Comparison of ENCODE assay signal across 21 cellular contexts in genomic region chr1:8567146-8567545, GRCh38.
DNase-seq lines count a peak whose midpoint lies in the region; ATAC-seq, FAIRE-seq and TF ChIP-seq lines count a peak whose summit lies in the region.
"Had no signal": no experiment of that assay in that cellular context is flagged by ENCODE, and none has a peak within 500 bp of the region (broad histone marks: within the 10 kb centered on the region; RNA-seq: fewer than 3 reads in every experiment).

No MANE protein-coding gene starts in this region.

- intact Hi-C loops in HepG2 (cut with micrococcal nuclease; ENCODE audit: unreplicated experiment) (no loop called here), right lobe of liver (cut with DNase I) (loop anchor here in 1 of 2 donors (10.0 kb wide), 1 partner anchor 158 kb away; no protein-coding TSS in a partner anchor), Caco-2 (cut with micrococcal nuclease; ENCODE audit: unreplicated experiment) (no loop called here)

- H3K4me1 Mint-ChIP-seq in WTC11 = peaks cover 36% of the 10 kb centered on the region
- peaks cover 37% of the 10 kb centered on the region for H3K4me1 Mint-ChIP-seq in Caco-2 (ENCODE audit: low read depth, unreplicated experiment)

- DNase-seq in HepG2 (ENCODE audit: low spot score) (peak; percentile 22), right lobe of liver (no peak), WTC11 (ENCODE audit: low spot score) (no peak), fibroblast of villous mesenchyme (ENCODE audit: low read depth) (peak; percentile 72), NCI-H226 (no peak), foreskin keratinocyte (no peak), kidney tubule cell (ENCODE audit: low spot score) (no peak), Caco-2 (no peak)
- DNase-seq: activated CD4-positive, alpha-beta T cell treated with anti-CD3 and anti-CD28 coated beads, Interleukin-2, amount 50 U/mL, for 4 hours; activated naive CD4-positive, alpha-beta T cell treated with Interleukin-2 at 50 U/mL for 16 hours; CD4-positive, alpha-beta T cell; DMS79; H7; left colon; NCI-H2081; NCI-H524 had no signal

- POLR2A ChIA-PET in HepG2 (lab: Yijun Ruan, JAX) = interaction anchor here (0.6 kb wide), 1 partner anchor 199 kb away, joined by 4 read pairs; no protein-coding TSS in a partner anchor
- POLR2A ChIA-PET in WTC11 (lab: Charles Lee) = no interaction called here
- POLR2A ChIA-PET in Caco-2 (lab: Charles Lee) = no interaction called here

- H3K27ac Mint-ChIP-seq in WTC11 = peak overlapping the region; percentile 43; the same call in 1 of the 2 replicates
- H3K27ac Mint-ChIP-seq in Caco-2 (ENCODE audit: unreplicated experiment) = no peak overlapping the region
- H3K27ac Mint-ChIP-seq: CD4-positive, alpha-beta T cell had no signal

- TF ChIP-seq POLR2A in HepG2 (IDR thresholded peaks at IDR 0.05; ENCODE audit: insufficient read depth in 1 of 2, low read depth in 2 of 2, low read length in 2 of 2) (no peak), right lobe of liver (IDR thresholded peaks at IDR 0.05) (no peak)

- H3K4me3 Mint-ChIP-seq in WTC11 = no peak overlapping the region
- H3K4me3 Mint-ChIP-seq in Caco-2 (ENCODE audit: unreplicated experiment) = no peak overlapping the region
- H3K4me3 Mint-ChIP-seq: CD4-positive, alpha-beta T cell had no signal

- no peaks in the 10 kb centered on the region for H3K27me3 ChIP-seq in HepG2 (ENCODE audit: control insufficient read depth in 1 of 2, insufficient read depth in 2 of 2, low read length in 2 of 2)
- H3K27me3 ChIP-seq in right lobe of liver = no peaks in the 10 kb centered on the region
- no peaks in the 10 kb centered on the region for H3K27me3 ChIP-seq in foreskin keratinocyte
- H3K27me3 ChIP-seq in Caco-2 (replicated peaks; ENCODE audit: control insufficient read depth, insufficient read depth, low read length) = no peaks in the 10 kb centered on the region
- H3K27me3 ChIP-seq: vagina had no signal

- no peak for FAIRE-seq in HepG2 (lab: Jason Lieb, UNC)
- FAIRE-seq: astrocyte, frontal cortex had no signal

- 94% methylated on average over 1 of the region's 1 CpG for WGBS in HepG2 (ENCODE audit: low lambda C conversion rate)
- WGBS in right lobe of liver (ENCODE audit: insufficient coverage, low coverage, low lambda C conversion rate, missing lambda C conversion rate) = 75% methylated on average over 1 of the region's 1 CpG

- H3K27ac ChIP-seq in HepG2 (ENCODE audit: extremely low read length, insufficient read depth, low read length) (peak overlapping the region; percentile 25), right lobe of liver (no peak overlapping the region), foreskin keratinocyte (no peak overlapping the region)
- H3K27ac ChIP-seq: KMS-11, RWPE1, vagina had no signal

- ATAC-seq in HepG2 (no peak), right lobe of liver (no peak), WTC11 (no peak), foreskin keratinocyte (no peak)
- ATAC-seq: left colon had no signal

- peaks cover 0 to 4% of the 10 kb centered on the region in 2 experiments; a peak in 3 of 5 replicates for H3K36me3 ChIP-seq in HepG2 (replicated peaks in 1 of 2; ENCODE audit: control insufficient read depth in 1 of 2, insufficient read depth in 2 of 2, low read length in 2 of 2)
- H3K36me3 ChIP-seq in right lobe of liver = no peaks in the 10 kb centered on the region
- H3K36me3 ChIP-seq in Caco-2 (ENCODE audit: control insufficient read depth, insufficient read depth, low read length) = no peaks in the 10 kb centered on the region
- H3K36me3 ChIP-seq: vagina had no signal

- no peaks in the 10 kb centered on the region for H3K36me3 Mint-ChIP-seq in WTC11
- H3K36me3 Mint-ChIP-seq in Caco-2 (ENCODE audit: insufficient read depth, unreplicated experiment) = no peaks in the 10 kb centered on the region

- no peak for TF ChIP-seq RAD21 in HepG2 (CRISPR knock-in tag; IDR thresholded peaks at IDR 0.05)

- no peak overlapping the region for H3K4me2 ChIP-seq in HepG2 (ENCODE audit: low read depth, low read length)
- H3K4me2 ChIP-seq: KMS-11 had no signal

- BruUV-seq in HepG2 (replicated peaks; lab: Mats Ljungman, UMichigan) (no TSS peak), Caco-2 (replicated peaks; lab: Mats Ljungman, UMichigan) (no TSS peak)

- H3K9me3 Mint-ChIP-seq in WTC11 = no peaks in the 10 kb centered on the region
- no peaks in the 10 kb centered on the region for H3K9me3 Mint-ChIP-seq in Caco-2 (ENCODE audit: unreplicated experiment)
- H3K9me3 Mint-ChIP-seq: CD4-positive, alpha-beta T cell had no signal

- TF ChIP-seq EP300 in HepG2 (IDR thresholded peaks at IDR 0.05; ENCODE audit: low read depth in 2 of 2, low read length in 2 of 2) = no peak
- no peak for TF ChIP-seq EP300 in HepG2 (CRISPR knock-in tag; IDR thresholded peaks at IDR 0.05; ENCODE audit: borderline replicate concordance)

- H3K4me1 ChIP-seq in HepG2 (ENCODE audit: insufficient read depth, low read length) = peaks cover 96% of the 10 kb centered on the region
- peaks cover 0 to 38% (median 8%) of the 10 kb centered on the region in 4 donors for H3K4me1 ChIP-seq in right lobe of liver
- no peaks in the 10 kb centered on the region for H3K4me1 ChIP-seq in foreskin keratinocyte
- H3K4me1 ChIP-seq in Caco-2 = peaks cover 71% of the 10 kb centered on the region

- H3K79me2 ChIP-seq in HepG2 (ENCODE audit: insufficient read depth, low read length) = peaks cover 66% of the 10 kb centered on the region

- H3K4me3 ChIP-seq in HepG2 (replicated peaks in 1 of 3; ENCODE audit: insufficient read depth in 1 of 3, low read depth in 2 of 3, low read length in 3 of 3) (no peak overlapping the region), right lobe of liver (no peak overlapping the region), fibroblast of villous mesenchyme (ENCODE audit: low read depth, low read length) (no peak overlapping the region), Caco-2 (ENCODE audit: low read depth, low read length) (no peak overlapping the region)
- H3K4me3 ChIP-seq: vagina had no signal

- H3K9me3 ChIP-seq in HepG2 (ENCODE audit: low read length) (no peaks in the 10 kb centered on the region), right lobe of liver (no peaks in the 10 kb centered on the region), Caco-2 (no peaks in the 10 kb centered on the region)
- H3K9me3 ChIP-seq: vagina had no signal

- in situ Hi-C loops in HepG2 (cut with HindIII; ENCODE audit: extremely low pct_ligation_motif_present, low pct_unique_long_range_greater_than_20kb) = loop anchor here (10.0 to 25.0 kb wide), 2 partner anchors 98 to 270 kb away; no protein-coding TSS in a partner anchor

- H3K27me3 Mint-ChIP-seq in WTC11 (ENCODE audit: low read depth) (no peaks in the 10 kb centered on the region), Caco-2 (ENCODE audit: insufficient read depth, unreplicated experiment) (no peaks in the 10 kb centered on the region)
- H3K27me3 Mint-ChIP-seq: CD4-positive, alpha-beta T cell had no signal

- TF ChIP-seq CTCF in HepG2 (CRISPR knock-in tag; IDR thresholded peaks at IDR 0.05) = no peak
- no peak for TF ChIP-seq CTCF in right lobe of liver (IDR thresholded peaks at IDR 0.05)
- TF ChIP-seq CTCF in WTC11 (IDR thresholded peaks at IDR 0.05) = no peak
- no peak for TF ChIP-seq CTCF in fibroblast of villous mesenchyme (IDR thresholded peaks at IDR 0.05; ENCODE audit: insufficient read depth, low read depth, low read length)
- TF ChIP-seq CTCF in foreskin keratinocyte (conservative IDR thresholded peaks at IDR 0.05) = no peak
- no peak for TF ChIP-seq CTCF in Caco-2 (IDR thresholded peaks at IDR 0.05; ENCODE audit: insufficient read depth in 1 of 2, low read depth in 1 of 2, low read length in 1 of 2, severe bottlenecking in 1 of 2, unreplicated experiment in 1 of 2)

- no peak overlapping the region for H2AFZ ChIP-seq in HepG2 (ENCODE audit: low read length)

- no peak overlapping the region for H3K9ac ChIP-seq in HepG2 (ENCODE audit: insufficient read depth, low read depth, low read length)
- H3K9ac ChIP-seq: KMS-11 had no signal

- CTCF ChIA-PET in HepG2 (lab: Yijun Ruan, JAX; ENCODE audit: low intra/inter-chr PET ratio, low total read pairs) (no interaction called here), WTC11 (lab: Charles Lee) (no interaction called here), Caco-2 (lab: Charles Lee) (no interaction called here)

- H4K20me1 ChIP-seq in HepG2 (ENCODE audit: insufficient read depth, low read length) = peaks cover 15% of the 10 kb centered on the region

TF ChIP-seq in HepG2, 621 proteins besides CTCF, POLR2A, EP300 and RAD21 (continues in another document):
- 0 out of 2 replicates have a peak, but pooled peaks have one; percentile 14 for TF ChIP-seq GATAD2A (CRISPR knock-in tag; IDR thresholded peaks at IDR 0.05)
- no peak for TF ChIP-seq ZNF460 (CRISPR knock-in tag; IDR thresholded peaks at IDR 0.05; ENCODE audit: borderline replicate concordance)
- TF ChIP-seq SOX13 (IDR thresholded peaks at IDR 0.05) = no peak
- 0 out of 4 replicates have a peak, but pooled peaks of 1 of the 2 experiments have one; percentile 14 for TF ChIP-seq SOX13 (CRISPR knock-in tag; conservative IDR thresholded peaks at IDR 0.05 in 1 of 2, IDR thresholded peaks at IDR 0.05 in 1 of 2)
- no peak for TF ChIP-seq SOX6 (IDR thresholded peaks at IDR 0.05)
- 0 out of 2 replicates have a peak, but pooled peaks have one; percentile 10 for TF ChIP-seq SOX6 (CRISPR knock-in tag; IDR thresholded peaks at IDR 0.05)
- TF ChIP-seq FOXP1 (IDR thresholded peaks at IDR 0.05) = no peak
- peak; percentile 55; the same call in 1 of the 2 replicates for TF ChIP-seq FOXP1 (CRISPR knock-in tag; IDR thresholded peaks at IDR 0.05)
- TF ChIP-seq FOXA3 (CRISPR knock-in tag; IDR thresholded peaks at IDR 0.05) = peak; percentile 43; the same call in 1 of the 2 replicates
- peak; percentile 8; the same call in 1 of the 2 replicates for TF ChIP-seq SOX5 (CRISPR knock-in tag; IDR thresholded peaks at IDR 0.05; ENCODE audit: borderline replicate concordance)

TF ChIP-seq in WTC11, 78 proteins besides CTCF, POLR2A, EP300 and RAD21 (continues in another document):
- TF ChIP-seq, protein P1, sequence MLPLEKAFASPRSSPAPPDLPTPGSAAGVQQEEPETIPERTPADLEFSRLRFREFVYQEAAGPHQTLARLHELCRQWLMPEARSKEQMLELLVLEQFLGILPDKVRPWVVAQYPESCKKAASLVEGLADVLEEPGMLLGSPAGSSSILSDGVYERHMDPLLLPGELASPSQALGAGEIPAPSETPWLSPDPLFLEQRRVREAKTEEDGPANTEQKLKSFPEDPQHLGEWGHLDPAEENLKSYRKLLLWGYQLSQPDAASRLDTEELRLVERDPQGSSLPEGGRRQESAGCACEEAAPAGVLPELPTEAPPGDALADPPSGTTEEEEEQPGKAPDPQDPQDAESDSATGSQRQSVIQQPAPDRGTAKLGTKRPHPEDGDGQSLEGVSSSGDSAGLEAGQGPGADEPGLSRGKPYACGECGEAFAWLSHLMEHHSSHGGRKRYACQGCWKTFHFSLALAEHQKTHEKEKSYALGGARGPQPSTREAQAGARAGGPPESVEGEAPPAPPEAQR (CRISPR knock-in tag; IDR thresholded peaks at IDR 0.05) = no peak
- no peak for TF ChIP-seq SMAD3 (CRISPR knock-in tag; IDR thresholded peaks at IDR 0.05; ENCODE audit: borderline replicate concordance)

Comparison
In these comparisons a context has a peak if more than half of its experiments do, and no peak if none do; other contexts are left out.
1. DNase-seq: peak in HepG2 (single experiment) and fibroblast of villous mesenchyme (single experiment); none in right lobe of liver (0 of 3), WTC11 (single experiment), NCI-H226 (single experiment), foreskin keratinocyte (0 of 2), kidney tubule cell (single experiment) and Caco-2 (0 of 2).
2. Of the 50 proteins assayed by ChIP-seq in both HepG2 and WTC11: peak only in HepG2: none; only in WTC11: GABPB1; in both: none; in neither: 48; mixed calls (peak in some experiments, not most) for 1.